ENCODE assay signal across 18 cellular contexts in the genomic region with DNA sequence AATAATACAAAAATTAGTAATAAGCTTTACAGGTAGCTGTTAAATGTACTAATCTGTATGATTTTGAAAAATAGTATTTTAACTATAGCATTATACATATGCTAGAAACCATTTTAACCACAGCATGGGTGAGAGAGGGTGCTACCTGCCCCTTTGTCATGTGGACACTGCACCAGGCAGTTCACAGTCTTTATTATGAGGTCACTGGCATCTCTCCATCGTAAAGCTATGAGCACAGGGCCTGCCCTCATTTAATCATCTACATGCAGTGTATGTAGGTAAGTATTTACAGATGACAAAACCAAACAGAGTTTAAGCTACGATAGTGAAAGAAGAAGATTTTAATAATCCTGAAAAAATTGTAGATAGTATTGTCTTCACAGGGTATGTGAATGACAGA. TPM values are rescaled to one million over a fixed set of nuclear protein-coding genes. Genes with fewer than 3 reads are reported as not detected.
DNase-seq lines count a peak whose midpoint lies in the region; ATAC-seq and TF ChIP-seq lines count a peak whose summit lies in the region.
"Had no signal": no experiment of that assay in that cellular context is flagged by ENCODE, and none has a peak within 500 bp of the region (broad histone marks: within the 10 kb centered on the region; RNA-seq: fewer than 3 reads in every experiment).

No MANE protein-coding gene starts in this region.

- intact Hi-C loops in adrenal gland (cut with DNase I) (no loop called here), transverse colon (cut with DNase I; ENCODE audit: low total_unique reads) (no loop called here)

- H3K4me3 Mint-ChIP-seq in neural crest cell, result no peak overlapping the region
- no peak overlapping the region for H3K4me3 Mint-ChIP-seq in HFFc6
- H3K4me3 Mint-ChIP-seq: CD14-positive monocyte; endodermal cell; H9; T-helper 2 cell treated with Interferon-gamma antibody and Interleukin-4, amounts not matched to agents 5 μg/mL and 100 μg/mL, for 36 hours had no signal

- ATAC-seq in GM19351 (IDR thresholded peaks at IDR 0.05; ENCODE audit: unreplicated experiment), result no peak

- no peaks in the 10 kb centered on the region for H3K36me3 ChIP-seq in adrenal gland (replicated peaks in 1 of 2)
- no peaks in the 10 kb centered on the region for H3K36me3 ChIP-seq in transverse colon
- H3K36me3 ChIP-seq: cardiac muscle cell had no signal

- no peak for TF ChIP-seq EP300 in transverse colon (IDR thresholded peaks at IDR 0.05; ENCODE audit: low read depth)

- H3K27ac ChIP-seq in adrenal gland (peak overlapping the region in 4 of 5 donors; percentile 45 to 87 (median 63)), transverse colon (peak overlapping the region in 3 of 4 donors; percentile 23 to 52 (median 47))
- H3K27ac ChIP-seq: cardiac muscle cell had no signal

- H3K9me3 Mint-ChIP-seq in neural crest cell, result no peaks in the 10 kb centered on the region
- H3K9me3 Mint-ChIP-seq in HFFc6, result peaks cover 20% of the 10 kb centered on the region
- H3K9me3 Mint-ChIP-seq: CD14-positive monocyte; endodermal cell; H9; T-helper 2 cell treated with Interferon-gamma antibody and Interleukin-4, amounts not matched to agents 5 μg/mL and 100 μg/mL, for 36 hours had no signal

- in situ Hi-C loops in transverse colon (cut with MboI; ENCODE audit: low pct_ligation_motif_present in 1 of 4, low pct_unique_long_range_greater_than_20kb in 1 of 4, low sequenced_read_pairs in 3 of 4), result no loop called here

- H3K27me3 ChIP-seq in adrenal gland, result no peaks in the 10 kb centered on the region
- no peaks in the 10 kb centered on the region for H3K27me3 ChIP-seq in transverse colon
- H3K27me3 ChIP-seq: cardiac muscle cell had no signal

- H3K4me3 ChIP-seq in adrenal gland, result no peak overlapping the region
- H3K4me3 ChIP-seq in fibroblast of pulmonary artery (replicated peaks; ENCODE audit: low read depth, low read length), result no peak overlapping the region
- H3K4me3 ChIP-seq in transverse colon, result no peak overlapping the region
- H3K4me3 ChIP-seq: cardiac muscle cell had no signal

- H3K27me3 Mint-ChIP-seq in neural crest cell (ENCODE audit: low read depth) (no peaks in the 10 kb centered on the region), HFFc6 (ENCODE audit: insufficient read depth) (no peaks in the 10 kb centered on the region)

- H3K36me3 Mint-ChIP-seq in neural crest cell (ENCODE audit: low read depth), result peaks cover 9% of the 10 kb centered on the region
- no peaks in the 10 kb centered on the region for H3K36me3 Mint-ChIP-seq in HFFc6 (ENCODE audit: low read depth)
- H3K36me3 Mint-ChIP-seq: CD14-positive monocyte had no signal

- WGBS in adrenal gland, 4 donors, result 52 to 70% (median 62%) methylated on average over 2 of the region's 2 CpGs
- 48 to 62% methylated on average over 2 of the region's 2 CpGs for whole genome bisulfite sequencing in transverse colon (ENCODE audit: low coverage in 1 of 2), 2 donors

- DNase-seq in adrenal gland (no peak), fibroblast of pulmonary artery (ENCODE audit: low read depth) (peak; percentile 55), neural crest cell (ENCODE audit: low read depth, low spot score) (no peak), transverse colon (no peak), NCI-H2107 treated with DMSO at 0.1 percent for 48 hours (lab: John Stamatoyannopoulos, UW; ENCODE audit: unreplicated experiment) (no peak), HFFc6 (no peak)
- DNase-seq: activated CD4-positive, alpha-beta T cell treated with anti-CD3 and anti-CD28 coated beads for 4 hours; activated naive CD4-positive, alpha-beta T cell treated with anti-CD3 and anti-CD28 coated beads, Interleukin-2, amount 50 U/mL, for 16 hours; endodermal cell; H9; kidney glomerular epithelial cell; NCI-H2107; NCI-H82; stimulated activated CD4-positive, alpha-beta T cell treated with anti-CD3 and anti-CD28 coated beads, Interleukin-4, amount 100 ng/mL, for 1 hour had no signal

- H3K4me1 ChIP-seq in adrenal gland (replicated peaks in 1 of 2) (peaks cover 0 to 16% of the 10 kb centered on the region in 2 donors), transverse colon (no peaks in the 10 kb centered on the region)

- TF ChIP-seq POLR2A in adrenal gland (IDR thresholded peaks at IDR 0.05) (no peak), transverse colon (IDR thresholded peaks at IDR 0.05) (no peak)

- H3K9me3 ChIP-seq in adrenal gland (replicated peaks in 1 of 3), result no peaks in the 10 kb centered on the region
- H3K9me3 ChIP-seq in transverse colon, result no peaks in the 10 kb centered on the region

- H3K27ac Mint-ChIP-seq in neural crest cell (ENCODE audit: unreplicated experiment), result peak overlapping the region; percentile 30
- no peak overlapping the region for H3K27ac Mint-ChIP-seq in HFFc6
- H3K27ac Mint-ChIP-seq: CD14-positive monocyte; endodermal cell; H9; T-helper 2 cell treated with Interferon-gamma antibody and Interleukin-4, amounts not matched to agents 5 μg/mL and 100 μg/mL, for 36 hours had no signal

- H3K4me1 Mint-ChIP-seq in neural crest cell (peaks cover 61% of the 10 kb centered on the region), HFFc6 (ENCODE audit: low read depth) (no peaks in the 10 kb centered on the region)

- TF ChIP-seq CTCF in adrenal gland (IDR thresholded peaks at IDR 0.05) (no peak), fibroblast of pulmonary artery (IDR thresholded peaks at IDR 0.05; ENCODE audit: low read length, missing control alignments) (no peak), neural crest cell (conservative IDR thresholded peaks at IDR 0.05) (no peak), transverse colon (IDR thresholded peaks at IDR 0.05) (no peak), HFFc6 (IDR thresholded peaks at IDR 0.05) (no peak)

RNA-seq across cellular contexts. Expression of gene EDNRB, which starts 21.7 kb away (rescaled TPM):
- total RNA-seq in adrenal gland (100 to 1,000 TPM in 6 of 8 donors, 10 to 100 TPM in 2; 36.5 to 216 (median 134) TPM), neural crest cell (26.8 and 27.9 TPM in 2 replicates), transverse colon (10 to 100 TPM in 2 of 4 donors, 1 to 10 TPM in 2; 5.5 to 14.6 (median 8.8) TPM)
- polyA plus RNA-seq in adrenal gland, result 10 to 100 TPM; 14.0 to 54.3 (median 24.0) TPM
- not detected for total RNA-seq in HFFc6 (2021; fragmentation: NEBNext Ultra II Directional; extraction: Animal tissue kit (Norgen Biotek cat#: 25700))

Comparison
In these comparisons a context has a peak if more than half of its experiments do, and no peak if none do; other contexts are left out.
1. RNA of gene EDNRB, which starts 21.7 kb away (total RNA-seq): 36.5 to 216 TPM in adrenal gland, 26.8 to 27.9 TPM in neural crest cell and 5.5 to 14.6 TPM in transverse colon; not detected in HFFc6; every median in the first group is over 4 times any median in the second.